Comparison of ENCODE assay signal across 23 cellular contexts in the genomic region with DNA sequence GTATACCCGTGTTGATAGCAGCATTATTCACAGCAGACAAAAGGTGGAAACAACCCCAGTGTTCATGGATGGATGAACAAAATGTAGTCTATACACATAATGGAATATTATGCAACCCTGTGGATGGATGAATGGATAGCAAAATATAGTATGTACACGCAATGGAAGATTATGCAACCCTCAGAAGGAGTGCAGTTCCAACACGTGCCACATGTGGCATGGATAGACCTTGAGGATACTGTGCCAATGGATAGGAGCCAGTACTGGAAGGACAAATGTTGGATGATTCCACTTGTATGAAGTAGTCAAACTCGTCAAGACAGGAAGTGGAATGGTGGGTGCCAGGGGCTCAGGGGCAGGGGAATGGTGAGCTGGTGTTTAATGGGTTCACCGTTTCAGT. TPM values are rescaled to one million over a fixed set of nuclear protein-coding genes. Genes with fewer than 3 reads are reported as not detected.
A peak's percentile ranks its signal among the peaks of the same experiment; 100 is the strongest.
DNase-seq lines count a peak whose midpoint lies in the region; ATAC-seq, FAIRE-seq and TF ChIP-seq lines count a peak whose summit lies in the region.
"Had no signal": no experiment of that assay in that cellular context is flagged by ENCODE, and none has a peak within 500 bp of the region (broad histone marks: within the 10 kb centered on the region; RNA-seq: fewer than 3 reads in every experiment).

No MANE protein-coding gene starts in this region.

- intact Hi-C loops in HepG2 (cut with micrococcal nuclease; ENCODE audit: unreplicated experiment) (no loop called here), right lobe of liver (cut with DNase I) (no loop called here)

- no peaks in the 10 kb centered on the region for H4K20me1 ChIP-seq in HepG2 (ENCODE audit: insufficient read depth, low read length)

- H3K4me2 ChIP-seq in HepG2 (ENCODE audit: low read depth, low read length), result no peak overlapping the region

- no peaks in the 10 kb centered on the region for H3K9me3 Mint-ChIP-seq in chondrocyte (ENCODE audit: low read depth)
- no peaks in the 10 kb centered on the region for H3K9me3 Mint-ChIP-seq in naive thymus-derived CD8-positive, alpha-beta T cell
- H3K9me3 Mint-ChIP-seq: GM23338 had no signal

- TF ChIP-seq CTCF in HepG2 (CRISPR knock-in tag; IDR thresholded peaks at IDR 0.05) (no peak), right lobe of liver (IDR thresholded peaks at IDR 0.05) (no peak), chondrocyte (IDR thresholded peaks at IDR 0.05) (peak; percentile 16)

- H3K4me3 Mint-ChIP-seq in chondrocyte (ENCODE audit: unreplicated experiment), result no peak overlapping the region
- no peak overlapping the region for H3K4me3 Mint-ChIP-seq in naive thymus-derived CD8-positive, alpha-beta T cell
- H3K4me3 Mint-ChIP-seq: GM23338 had no signal

- no peaks in the 10 kb centered on the region for H3K79me2 ChIP-seq in HepG2 (ENCODE audit: insufficient read depth, low read length)
- H3K79me2 ChIP-seq: parathyroid adenoma had no signal

- DNase-seq in HepG2 (ENCODE audit: low spot score), result no peak
- no peak for DNase-seq in right lobe of liver
- peak; percentile 36 for DNase-seq in NAMALWA (ENCODE audit: low spot score)
- DNase-seq in chondrocyte (ENCODE audit: low spot score), result no peak
- DNase-seq in naive thymus-derived CD8-positive, alpha-beta T cell, result no peak
- DNase-seq in medulla oblongata (ENCODE audit: extremely low spot score), result no peak
- DNase-seq in mucosa of gallbladder (ENCODE audit: low spot score), result no peak
- DNase-seq: activated CD4-positive, alpha-beta T cell treated with anti-CD3 and anti-CD28 coated beads, Interleukin-2, amount 50 U/mL, for 48 hours; activated naive CD4-positive, alpha-beta T cell treated with Interleukin-2 at 50 U/mL for 16 hours; NCI-H1694; NCI-H524 treated with DMSO at 0.1 percent for 48 hours; Peyer's patch; stimulated activated CD4-positive, alpha-beta T cell treated with anti-CD3 and anti-CD28 coated beads, Interleukin-4, amount 100 ng/mL, for 24 hours had no signal

- POLR2A ChIA-PET in HepG2 (lab: Yijun Ruan, JAX), result no interaction called here
- POLR2A ChIA-PET in naive thymus-derived CD8-positive, alpha-beta T cell (lab: Charles Lee), result no interaction called here

- TF ChIP-seq EP300 in HepG2 (IDR thresholded peaks at IDR 0.05; ENCODE audit: low read depth in 2 of 2, low read length in 2 of 2) (no peak), HepG2 (CRISPR knock-in tag; IDR thresholded peaks at IDR 0.05; ENCODE audit: borderline replicate concordance) (no peak)

- no peak for FAIRE-seq in HepG2 (lab: Jason Lieb, UNC)
- FAIRE-seq: GM12892 had no signal

- H3K4me1 Mint-ChIP-seq in chondrocyte (ENCODE audit: low read depth), result no peaks in the 10 kb centered on the region
- H3K4me1 Mint-ChIP-seq in naive thymus-derived CD8-positive, alpha-beta T cell, result no peaks in the 10 kb centered on the region

- H3K27me3 Mint-ChIP-seq in chondrocyte (ENCODE audit: low read depth), result no peaks in the 10 kb centered on the region
- peaks cover 6 to 16% (median 8%) of the 10 kb centered on the region in 5 donors for H3K27me3 Mint-ChIP-seq in naive thymus-derived CD8-positive, alpha-beta T cell

- in situ Hi-C loops in HepG2 (cut with HindIII; ENCODE audit: extremely low pct_ligation_motif_present, low pct_unique_long_range_greater_than_20kb), result no loop called here

- no peak overlapping the region for H3K4me3 ChIP-seq in HepG2 (replicated peaks in 1 of 3; ENCODE audit: insufficient read depth in 1 of 3, low read depth in 2 of 3, low read length in 3 of 3)
- no peak overlapping the region for H3K4me3 ChIP-seq in right lobe of liver
- H3K4me3 ChIP-seq: ascending aorta, GM23338, Peyer's patch had no signal

- no peaks in the 10 kb centered on the region for H3K9me3 ChIP-seq in HepG2 (ENCODE audit: low read length)
- no peaks in the 10 kb centered on the region for H3K9me3 ChIP-seq in right lobe of liver
- H3K9me3 ChIP-seq: ascending aorta, Peyer's patch had no signal

- H3K9ac ChIP-seq in HepG2 (ENCODE audit: insufficient read depth, low read depth, low read length), result no peak overlapping the region
- H3K9ac ChIP-seq: parathyroid adenoma had no signal

- H3K27me3 ChIP-seq in HepG2 (ENCODE audit: control insufficient read depth in 1 of 2, insufficient read depth in 2 of 2, low read length in 2 of 2) (peaks cover 0 to 23% of the 10 kb centered on the region in 2 experiments; a peak in 3 of 5 replicates), right lobe of liver (no peaks in the 10 kb centered on the region)
- H3K27me3 ChIP-seq: ascending aorta, Peyer's patch had no signal

- CTCF ChIA-PET in HepG2 (lab: Yijun Ruan, JAX; ENCODE audit: low intra/inter-chr PET ratio, low total read pairs), result no interaction called here

- no peaks in the 10 kb centered on the region for H3K36me3 ChIP-seq in HepG2 (replicated peaks in 1 of 2; ENCODE audit: control insufficient read depth in 1 of 2, insufficient read depth in 2 of 2, low read length in 2 of 2)
- no peaks in the 10 kb centered on the region for H3K36me3 ChIP-seq in right lobe of liver
- H3K36me3 ChIP-seq: ascending aorta, Peyer's patch had no signal

- H3K27ac ChIP-seq in HepG2 (ENCODE audit: extremely low read length, insufficient read depth, low read length), result no peak overlapping the region
- no peak overlapping the region for H3K27ac ChIP-seq in right lobe of liver
- H3K27ac ChIP-seq: ascending aorta, parathyroid adenoma, Peyer's patch, VCaP had no signal

- 6% methylated on average over 5 of the region's 5 CpGs for WGBS in HepG2 (ENCODE audit: low lambda C conversion rate)
- WGBS in right lobe of liver (ENCODE audit: insufficient coverage, low coverage, low lambda C conversion rate, missing lambda C conversion rate), result 43% methylated on average over 5 of the region's 5 CpGs

- no peak for TF ChIP-seq POLR2A in HepG2 (IDR thresholded peaks at IDR 0.05; ENCODE audit: insufficient read depth in 1 of 2, low read depth in 2 of 2, low read length in 2 of 2)
- TF ChIP-seq POLR2A in right lobe of liver (IDR thresholded peaks at IDR 0.05), result no peak

- no peaks in the 10 kb centered on the region for H3K36me3 Mint-ChIP-seq in chondrocyte (ENCODE audit: low read depth)
- no peaks in the 10 kb centered on the region for H3K36me3 Mint-ChIP-seq in naive thymus-derived CD8-positive, alpha-beta T cell

- no peak overlapping the region for H3K27ac Mint-ChIP-seq in chondrocyte (ENCODE audit: unreplicated experiment)
- no peak overlapping the region for H3K27ac Mint-ChIP-seq in naive thymus-derived CD8-positive, alpha-beta T cell
- H3K27ac Mint-ChIP-seq: GM23338 had no signal

- ATAC-seq in HepG2 (peak; percentile 51), right lobe of liver (no peak), GM18519 (IDR thresholded peaks at IDR 0.05; ENCODE audit: low FRiP score, unreplicated experiment) (no peak)
- ATAC-seq in naive thymus-derived CD8-positive, alpha-beta T cell, result no peak
- ATAC-seq: GM23338 had no signal

- H3K4me1 ChIP-seq in HepG2 (ENCODE audit: insufficient read depth, low read length) (no peaks in the 10 kb centered on the region), right lobe of liver (no peaks in the 10 kb centered on the region)
- H3K4me1 ChIP-seq: ascending aorta, parathyroid adenoma, Peyer's patch had no signal

- no TSS peak for BruUV-seq in HepG2 (replicated peaks; lab: Mats Ljungman, UMichigan)

- H2AFZ ChIP-seq in HepG2 (ENCODE audit: low read length), result no peak overlapping the region
- H2AFZ ChIP-seq: GM23338, parathyroid adenoma had no signal

- TF ChIP-seq RAD21 in HepG2 (CRISPR knock-in tag; IDR thresholded peaks at IDR 0.05), result no peak

RNA-seq across cellular contexts. Expression of a gene that starts 44.9 kb away (rescaled TPM):
- 0.09 TPM in 1 of 2 replicates, not detected in the other for total RNA-seq in HepG2 (2016; rRNA removed; fragmentation: Illumina TruSeq; extraction: Trizol)
- total RNA-seq in HepG2 (2016; cell fraction: cytosol; rRNA removed; fragmentation: Illumina TruSeq; extraction: Trizol; ENCODE audit: low read depth), result not detected in 2 replicates
- total RNA-seq in HepG2 (2016; cell fraction: insoluble cytoplasmic fraction; rRNA removed; fragmentation: Illumina TruSeq; extraction: Trizol), result not detected in 2 replicates
- total RNA-seq in HepG2 (2016; cell fraction: membrane; rRNA removed; fragmentation: Illumina TruSeq; extraction: Trizol), result not detected in 2 replicates
- not detected in 2 replicates for total RNA-seq in HepG2 (2016; cell fraction: nucleus; rRNA removed; fragmentation: Illumina TruSeq; extraction: Trizol)
- 0.04 TPM in 1 of 2 replicates, not detected in the other for polyA plus RNA-seq in HepG2 (2011; rRNA removed)
- polyA plus RNA-seq in HepG2 (2011; cell fraction: cytosol; rRNA removed), result 0.04 TPM in 1 of 2 replicates, not detected in the other
- 0.16 TPM in 1 of 2 replicates, not detected in the other for polyA plus RNA-seq in HepG2 (2011; cell fraction: nucleus; rRNA removed)
- 0.05 TPM in 1 of 2 replicates, not detected in the other for polyA plus RNA-seq in HepG2 (2012)
- not detected in 2 replicates for polyA plus RNA-seq in HepG2 (2016; cell fraction: cytosol; fragmentation: Illumina TruSeq; extraction: Trizol; ENCODE audit: low read depth)
- not detected in 2 replicates for polyA plus RNA-seq in HepG2 (2016; cell fraction: insoluble cytoplasmic fraction; fragmentation: Illumina TruSeq; extraction: Trizol; ENCODE audit: low read depth)
- not detected in 2 replicates for polyA plus RNA-seq in HepG2 (2016; cell fraction: membrane; fragmentation: Illumina TruSeq; extraction: Trizol; ENCODE audit: low read depth)
- not detected in 2 replicates for polyA plus RNA-seq in HepG2 (2016; cell fraction: nucleus; fragmentation: Illumina TruSeq; extraction: Trizol; ENCODE audit: insufficient read depth, low read depth)
- not detected in 2 replicates for polyA minus RNA-seq in HepG2 (2011; rRNA and poly(A)+ RNA removed; ENCODE audit: low replicate concordance)
- not detected in 2 replicates for polyA minus RNA-seq in HepG2 (2011; cell fraction: cytosol; rRNA and poly(A)+ RNA removed)
- polyA minus RNA-seq in HepG2 (2011; cell fraction: nucleus; rRNA and poly(A)+ RNA removed), result 0.13 TPM in 1 of 2 replicates, not detected in the other
- under 1 TPM in 2 of 6 experiments, not detected in 4; 0.13 to 0.18 TPM for total RNA-seq in right lobe of liver
- total RNA-seq in chondrocyte, result 1.4 to 10.2 TPM (median 2.0 TPM) in 3 replicates
- total RNA-seq in naive thymus-derived CD8-positive, alpha-beta T cell, result not detected
- not detected for polyA plus RNA-seq in naive thymus-derived CD8-positive, alpha-beta T cell
- total RNA-seq in mucosa of gallbladder, result 0.09 TPM
- total RNA-seq: ascending aorta had no signal

RNA-seq across cellular contexts. Expression of a gene that starts 54.4 kb away (rescaled TPM):
- total RNA-seq in HepG2 (2016; rRNA removed; fragmentation: Illumina TruSeq; extraction: Trizol) (not detected in 2 replicates), right lobe of liver (not detected), chondrocyte (not detected in 3 replicates), mucosa of gallbladder (not detected)
- not detected in 2 replicates for total RNA-seq in HepG2 (2016; cell fraction: cytosol; rRNA removed; fragmentation: Illumina TruSeq; extraction: Trizol; ENCODE audit: low read depth)
- not detected in 2 replicates for total RNA-seq in HepG2 (2016; cell fraction: insoluble cytoplasmic fraction; rRNA removed; fragmentation: Illumina TruSeq; extraction: Trizol)
- not detected in 2 replicates for total RNA-seq in HepG2 (2016; cell fraction: membrane; rRNA removed; fragmentation: Illumina TruSeq; extraction: Trizol)
- not detected in 2 replicates for total RNA-seq in HepG2 (2016; cell fraction: nucleus; rRNA removed; fragmentation: Illumina TruSeq; extraction: Trizol)
- not detected in 2 replicates for polyA plus RNA-seq in HepG2 (2011; rRNA removed)
- not detected in 2 replicates for polyA plus RNA-seq in HepG2 (2011; cell fraction: cytosol; rRNA removed)
- polyA plus RNA-seq in HepG2 (2011; cell fraction: nucleus; rRNA removed), result not detected in 2 replicates
- polyA plus RNA-seq in HepG2 (2012), result not detected in 2 replicates
- polyA plus RNA-seq in HepG2 (2016; cell fraction: cytosol; fragmentation: Illumina TruSeq; extraction: Trizol; ENCODE audit: low read depth), result not detected in 2 replicates
- not detected in 2 replicates for polyA plus RNA-seq in HepG2 (2016; cell fraction: insoluble cytoplasmic fraction; fragmentation: Illumina TruSeq; extraction: Trizol; ENCODE audit: low read depth)
- polyA plus RNA-seq in HepG2 (2016; cell fraction: membrane; fragmentation: Illumina TruSeq; extraction: Trizol; ENCODE audit: low read depth), result not detected in 2 replicates
- polyA plus RNA-seq in HepG2 (2016; cell fraction: nucleus; fragmentation: Illumina TruSeq; extraction: Trizol; ENCODE audit: insufficient read depth, low read depth), result not detected in 2 replicates
- polyA minus RNA-seq in HepG2 (2011; rRNA and poly(A)+ RNA removed; ENCODE audit: low replicate concordance), result 0.14 TPM in 1 of 2 replicates, not detected in the other
- not detected in 2 replicates for polyA minus RNA-seq in HepG2 (2011; cell fraction: cytosol; rRNA and poly(A)+ RNA removed)
- not detected in 2 replicates for polyA minus RNA-seq in HepG2 (2011; cell fraction: nucleus; rRNA and poly(A)+ RNA removed)
- not detected for total RNA-seq in naive thymus-derived CD8-positive, alpha-beta T cell
- polyA plus RNA-seq in naive thymus-derived CD8-positive, alpha-beta T cell, result under 1 TPM in 2 of 3 donors, not detected in 1; 0.13 to 0.31 TPM
- total RNA-seq: ascending aorta, G401, glomerular endothelial cell, GM23338, lower leg skin, Peyer's patch, subcutaneous adipose tissue had no signal
- polyA plus RNA-seq: GM23338 had no signal
